Comparison of ENCODE assay signal across 8 cellular contexts in the genomic region with DNA sequence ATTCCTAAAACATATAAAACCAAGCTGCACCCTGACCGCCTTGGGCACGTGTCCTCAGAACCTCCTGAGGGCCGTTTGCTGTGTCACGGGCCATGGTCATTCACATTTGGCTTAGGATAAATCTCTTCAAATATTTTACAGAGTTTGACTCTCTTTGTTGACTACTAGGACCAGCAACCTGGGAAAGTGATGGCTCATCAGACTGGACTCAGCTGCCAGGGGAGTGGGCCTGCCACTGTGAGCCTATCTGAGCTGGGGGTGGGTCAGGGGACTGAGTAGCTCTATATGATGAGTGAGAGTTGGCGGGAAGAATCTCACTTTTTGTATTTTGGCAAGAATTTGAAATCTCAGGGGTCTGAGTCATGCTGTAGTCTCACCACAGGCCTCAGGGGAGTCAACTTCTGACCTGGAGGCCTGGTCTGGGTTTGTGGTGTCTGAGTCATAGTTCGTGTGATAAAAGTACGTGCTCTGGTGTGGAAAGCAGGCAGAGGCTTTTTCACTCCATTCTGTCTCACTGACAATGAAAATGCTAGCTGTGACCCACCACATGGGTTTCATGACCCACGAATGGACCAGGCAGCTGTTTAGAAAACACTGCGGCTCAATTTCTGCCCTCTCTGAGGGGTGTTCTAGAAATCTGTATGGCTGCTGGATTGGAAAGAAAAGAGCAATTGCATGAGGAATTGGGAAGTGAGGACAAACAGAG. TPM values are rescaled to one million over a fixed set of nuclear protein-coding genes. Genes with fewer than 3 reads are reported as not detected.
DNase-seq lines count a peak whose midpoint lies in the region; ATAC-seq and TF ChIP-seq lines count a peak whose summit lies in the region.

No MANE protein-coding gene starts in this region.

- peak overlapping the region; percentile 94 for H2AFZ ChIP-seq in HCT116 (ENCODE audit: low read depth, low read length, poor library complexity, severe bottlenecking)
- peak overlapping the region; percentile 34 for H2AFZ ChIP-seq in parathyroid adenoma

- H3K9ac ChIP-seq in HCT116 (ENCODE audit: low read length) (peak overlapping the region; percentile 49), parathyroid adenoma (no peak overlapping the region)

- no peak for TF ChIP-seq POLR2A in HCT116 (IDR thresholded peaks at IDR 0.05; ENCODE audit: borderline replicate concordance, extremely low read depth, insufficient read depth, insufficient read length)

- H3K36me3 Mint-ChIP-seq in activated CD4-positive, alpha-beta memory T cell treated with anti-CD3 and anti-CD28 coated beads for 36 hours, result peaks cover under 1% of the 10 kb centered on the region

- H3K27ac Mint-ChIP-seq in activated CD4-positive, alpha-beta memory T cell treated with anti-CD3 and anti-CD28 coated beads for 36 hours, result peak overlapping the region; percentile 91

- H3K27ac ChIP-seq in HCT116 (ENCODE audit: low read depth, low read length) (peak overlapping the region; percentile 31; the same call in 1 of the 2 replicates), parathyroid adenoma (no peak overlapping the region)

- no peaks in the 10 kb centered on the region for H3K27me3 Mint-ChIP-seq in activated CD4-positive, alpha-beta memory T cell treated with anti-CD3 and anti-CD28 coated beads for 36 hours

- H3K4me3 Mint-ChIP-seq in activated CD4-positive, alpha-beta memory T cell treated with anti-CD3 and anti-CD28 coated beads for 36 hours, result peak overlapping the region; percentile 49

- no peaks in the 10 kb centered on the region for H3K9me2 ChIP-seq in HCT116 (ENCODE audit: insufficient read depth)

- RAD21 ChIA-PET in HCT116 (lab: Charles Lee; ENCODE audit: low non-redundant PET in 1 of 2, low total read pairs in 2 of 2, uncharacterized antibody in 2 of 2, unreplicated experiment in 2 of 2), result no interaction called here

- no peaks in the 10 kb centered on the region for H4K20me1 ChIP-seq in HCT116 (ENCODE audit: insufficient read depth)

- DNase-seq in GM06990 (ENCODE audit: extremely low read depth, insufficient read length), result peak; percentile 72
- DNase-seq in HCT116 (ENCODE audit: low read depth, low spot score), result peak; percentile 87
- DNase-seq in M059J (ENCODE audit: low read depth), result peak; percentile 99
- peak; percentile 90 for DNase-seq in activated CD4-positive, alpha-beta memory T cell treated with anti-CD3 and anti-CD28 coated beads for 36 hours
- DNase-seq in epithelial cell of esophagus (ENCODE audit: low read depth), result peak; percentile 93
- DNase-seq in NCI-H345 treated with DMSO at 0.1 percent for 48 hours (lab: John Stamatoyannopoulos, UW; ENCODE audit: unreplicated experiment), result no peak
- DNase-seq in NCI-H128 (lab: John Stamatoyannopoulos, UW; ENCODE audit: unreplicated experiment), result no peak

- H3K36me3 ChIP-seq in GM06990 (ENCODE audit: control insufficient read depth, insufficient read depth, low read length), result no peaks in the 10 kb centered on the region
- H3K36me3 ChIP-seq in HCT116 (ENCODE audit: control insufficient read depth in 1 of 2, insufficient read depth in 2 of 2, low read length in 2 of 2), result no peaks in the 10 kb centered on the region
- H3K36me3 ChIP-seq in parathyroid adenoma (ENCODE audit: control insufficient read depth, insufficient read depth, low read length), result no peaks in the 10 kb centered on the region

- no peak overlapping the region for H3K4me3 ChIP-seq in GM06990 (replicated peaks; ENCODE audit: low read depth, low read length)
- H3K4me3 ChIP-seq in HCT116 (replicated peaks in 1 of 2; ENCODE audit: low read depth in 1 of 2, low read length in 2 of 2), result peak overlapping the region in 1 of 2 experiments; percentile 37; a peak in 2 of 4 replicates
- no peak overlapping the region for H3K4me3 ChIP-seq in epithelial cell of esophagus (ENCODE audit: low read length)
- H3K4me3 ChIP-seq in parathyroid adenoma (ENCODE audit: low read depth, low read length), result no peak overlapping the region

- CTCF ChIA-PET in HCT116 (lab: Charles Lee), result interaction anchor here (1.5 kb wide), 1 partner anchor 25 kb away, joined by 3 read pairs; no protein-coding TSS in a partner anchor
- CTCF ChIA-PET in activated CD4-positive, alpha-beta memory T cell treated with anti-CD3 and anti-CD28 coated beads for 36 hours (lab: Charles Lee), result interaction anchor here (0.7 to 2.5 kb wide), 6 partner anchors 26 to 140 kb away, joined by 3 to 7 read pairs (median 4); partner anchors contain the start of gene C7orf57

- no TSS peak for BruUV-seq in HCT116 (replicated peaks; lab: Mats Ljungman, UMichigan)

- H3K4me2 ChIP-seq in HCT116 (ENCODE audit: low read length) (peak overlapping the region; percentile 95), parathyroid adenoma (ENCODE audit: low read length) (no peak overlapping the region)

- TF ChIP-seq CTCF in GM06990 (IDR thresholded peaks at IDR 0.05; ENCODE audit: insufficient read depth, low read length, poor library complexity, severe bottlenecking), result no peak
- TF ChIP-seq CTCF in HCT116 (IDR thresholded peaks at IDR 0.05 in 2 of 3, conservative IDR thresholded peaks at IDR 0.05 in 1 of 3; ENCODE audit: borderline replicate concordance in 1 of 3, insufficient read depth in 1 of 3, low read depth in 2 of 3, low read length in 2 of 3), result no peak
- no peak for TF ChIP-seq CTCF in epithelial cell of esophagus (IDR thresholded peaks at IDR 0.05; ENCODE audit: insufficient read depth, low read depth, low read length, missing control alignments)
- TF ChIP-seq CTCF in parathyroid adenoma (IDR thresholded peaks at IDR 0.05), result no peak

- TF ChIP-seq RAD21 in HCT116 (IDR thresholded peaks at IDR 0.05; ENCODE audit: low read depth), result no peak

- peak; percentile 47 for ATAC-seq in HCT116

- peaks cover 1% of the 10 kb centered on the region; the same call in 1 of the 2 replicates for H3K79me2 ChIP-seq in HCT116 (ENCODE audit: insufficient read depth, low read length)
- peaks cover 2% of the 10 kb centered on the region for H3K79me2 ChIP-seq in parathyroid adenoma

- H3K4me1 ChIP-seq in HCT116 (ENCODE audit: control insufficient read depth in 1 of 2, insufficient read depth in 2 of 2, low read length in 2 of 2) (peaks cover 50 to 74% of the 10 kb centered on the region in 2 experiments), parathyroid adenoma (peaks cover 14% of the 10 kb centered on the region)

- no peaks in the 10 kb centered on the region for H3K9me3 Mint-ChIP-seq in activated CD4-positive, alpha-beta memory T cell treated with anti-CD3 and anti-CD28 coated beads for 36 hours

- no peaks in the 10 kb centered on the region for H3K9me3 ChIP-seq in HCT116 (ENCODE audit: control insufficient read depth in 1 of 2, insufficient read depth in 1 of 2, low read depth in 1 of 2, low read length in 2 of 2)
- H3K9me3 ChIP-seq in parathyroid adenoma (ENCODE audit: control insufficient read depth, low read length), result no peaks in the 10 kb centered on the region

- intact Hi-C loops in HCT116 (cut with micrococcal nuclease), result loop anchor here (1.0 kb wide), 1 partner anchor 85 kb away; no protein-coding TSS in a partner anchor
- intact Hi-C loops in activated CD4-positive, alpha-beta memory T cell treated with anti-CD3 and anti-CD28 coated beads for 36 hours (cut with micrococcal nuclease), result loop anchor here (1.0 to 2.0 kb wide), 8 partner anchors 12 to 106 kb away; partner anchors contain the start of genes C7orf57 and HUS1

- no peaks in the 10 kb centered on the region for H3K27me3 ChIP-seq in GM06990 (replicated peaks; ENCODE audit: control insufficient read depth, insufficient read depth, low read length)
- no peaks in the 10 kb centered on the region for H3K27me3 ChIP-seq in HCT116 (ENCODE audit: insufficient read depth, low read length)
- no peaks in the 10 kb centered on the region for H3K27me3 ChIP-seq in parathyroid adenoma (ENCODE audit: control insufficient read depth, insufficient read depth, low read length)

- H3K4me1 Mint-ChIP-seq in activated CD4-positive, alpha-beta memory T cell treated with anti-CD3 and anti-CD28 coated beads for 36 hours (ENCODE audit: low read depth), result peaks cover 55% of the 10 kb centered on the region

- POLR2A ChIA-PET in HCT116 (lab: Charles Lee), result interaction anchor here (1.3 to 3.0 kb wide), 3 partner anchors 9 to 85 kb away, joined by 3 to 23 read pairs (median 5); no protein-coding TSS in a partner anchor
- POLR2A ChIA-PET in activated CD4-positive, alpha-beta memory T cell treated with anti-CD3 and anti-CD28 coated beads for 36 hours (lab: Charles Lee), result interaction anchor here (1.0 to 4.2 kb wide), 6 partner anchors 11 to 214 kb away, joined by 3 to 22 read pairs (median 5); no protein-coding TSS in a partner anchor

TF ChIP-seq in HCT116, 20 proteins besides CTCF, POLR2A, EP300 and RAD21 (continues in another document):
- TF ChIP-seq, protein P1, sequence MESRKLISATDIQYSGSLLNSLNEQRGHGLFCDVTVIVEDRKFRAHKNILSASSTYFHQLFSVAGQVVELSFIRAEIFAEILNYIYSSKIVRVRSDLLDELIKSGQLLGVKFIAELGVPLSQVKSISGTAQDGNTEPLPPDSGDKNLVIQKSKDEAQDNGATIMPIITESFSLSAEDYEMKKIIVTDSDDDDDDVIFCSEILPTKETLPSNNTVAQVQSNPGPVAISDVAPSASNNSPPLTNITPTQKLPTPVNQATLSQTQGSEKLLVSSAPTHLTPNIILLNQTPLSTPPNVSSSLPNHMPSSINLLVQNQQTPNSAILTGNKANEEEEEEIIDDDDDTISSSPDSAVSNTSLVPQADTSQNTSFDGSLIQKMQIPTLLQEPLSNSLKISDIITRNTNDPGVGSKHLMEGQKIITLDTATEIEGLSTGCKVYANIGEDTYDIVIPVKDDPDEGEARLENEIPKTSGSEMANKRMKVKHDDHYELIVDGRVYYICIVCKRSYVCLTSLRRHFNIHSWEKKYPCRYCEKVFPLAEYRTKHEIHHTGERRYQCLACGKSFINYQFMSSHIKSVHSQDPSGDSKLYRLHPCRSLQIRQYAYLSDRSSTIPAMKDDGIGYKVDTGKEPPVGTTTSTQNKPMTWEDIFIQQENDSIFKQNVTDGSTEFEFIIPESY (IDR thresholded peaks at IDR 0.05; ENCODE audit: extremely low read depth, insufficient replicate concordance, low read length), result peak; percentile 52
- TF ChIP-seq, protein P2, sequence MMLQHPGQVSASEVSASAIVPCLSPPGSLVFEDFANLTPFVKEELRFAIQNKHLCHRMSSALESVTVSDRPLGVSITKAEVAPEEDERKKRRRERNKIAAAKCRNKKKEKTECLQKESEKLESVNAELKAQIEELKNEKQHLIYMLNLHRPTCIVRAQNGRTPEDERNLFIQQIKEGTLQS (IDR thresholded peaks at IDR 0.05), result no peak

RNA-seq across cellular contexts. Expression of gene UPP1, which starts 4.2 kb away (rescaled TPM):
- 42.7 TPM for total RNA-seq in HCT116 (2021; ENCODE audit: unreplicated experiment)
- polyA plus RNA-seq in HCT116 (2012), result 221 and 353 TPM in 2 replicates
- total RNA-seq in M059J (2014; rRNA removed; shearing (Covaris generic)), result 11.7 and 21.1 TPM in 2 replicates
- total RNA-seq in activated CD4-positive, alpha-beta memory T cell treated with anti-CD3 and anti-CD28 coated beads for 36 hours, result 100 to 1,000 TPM; 115 to 121 TPM

RNA-seq across cellular contexts. Expression of gene C7orf57, which starts 49.5 kb away (rescaled TPM):
- total RNA-seq in HCT116 (2021; ENCODE audit: unreplicated experiment), result 0.15 TPM
- 0.17 and 0.37 TPM in 2 replicates for polyA plus RNA-seq in HCT116 (2012)
- total RNA-seq in M059J (2014; rRNA removed; shearing (Covaris generic)), result 0.25 and 0.62 TPM in 2 replicates
- total RNA-seq in activated CD4-positive, alpha-beta memory T cell treated with anti-CD3 and anti-CD28 coated beads for 36 hours, result under 1 TPM; 0.71 to 0.90 TPM

RNA-seq across cellular contexts. Expression of gene SUN3, which starts 56.0 kb away (rescaled TPM):
- total RNA-seq in HCT116 (2021; ENCODE audit: unreplicated experiment), result 4.5 TPM
- polyA plus RNA-seq in HCT116 (2012), result 3.2 and 3.4 TPM in 2 replicates
- total RNA-seq in M059J (2014; rRNA removed; shearing (Covaris generic)), result 0.59 TPM in 1 of 2 replicates, not detected in the other
- total RNA-seq in activated CD4-positive, alpha-beta memory T cell treated with anti-CD3 and anti-CD28 coated beads for 36 hours, result not detected

Comparison
In these comparisons a context has a peak if more than half of its experiments do, and no peak if none do; other contexts are left out.
1. DNase-seq: peak in GM06990 (single experiment), HCT116 (single experiment), M059J (single experiment), activated CD4-positive, alpha-beta memory T cell treated with anti-CD3 and anti-CD28 coated beads for 36 hours (single experiment) and epithelial cell of esophagus (single experiment); none in NCI-H345 treated with DMSO at 0.1 percent for 48 hours (single experiment) and NCI-H128 (single experiment).